14 cellular contexts compared by ENCODE assay signal in the genomic region with DNA sequence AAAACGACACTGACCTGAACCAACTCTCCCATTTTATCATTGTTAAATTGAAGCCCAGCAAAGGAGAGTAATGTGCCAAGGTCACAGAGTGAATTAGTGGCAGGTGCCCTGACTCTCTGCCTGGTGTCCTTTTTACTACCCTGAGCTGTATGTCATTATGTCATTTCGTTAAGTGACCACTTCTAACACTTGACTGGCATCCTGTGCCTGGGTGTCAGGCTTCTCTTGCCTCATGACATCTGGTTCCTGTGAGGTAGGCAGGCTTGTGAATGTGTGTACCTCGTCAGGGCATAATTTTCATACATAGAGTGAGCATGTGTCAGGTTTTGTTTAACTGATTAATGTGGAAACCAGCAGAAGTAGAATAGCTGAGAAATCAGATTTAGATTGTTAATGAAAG. TPM values are rescaled to one million over a fixed set of nuclear protein-coding genes. Genes with fewer than 3 reads are reported as not detected.
DNase-seq lines count a peak whose midpoint lies in the region; ATAC-seq, FAIRE-seq and TF ChIP-seq lines count a peak whose summit lies in the region.
"Had no signal": no experiment of that assay in that cellular context is flagged by ENCODE, and none has a peak within 500 bp of the region (broad histone marks: within the 10 kb centered on the region; RNA-seq: fewer than 3 reads in every experiment).

No MANE protein-coding gene starts in this region.

- ATAC-seq in pancreas, result peak in 3 of 4 donors; percentile 42 to 53 (median 49)
- ATAC-seq: mucosa of descending colon, WTC11 had no signal

- POLR2A ChIA-PET in activated CD4-positive, alpha-beta memory T cell treated with anti-CD3 and anti-CD28 coated beads, Interleukin-2, amount 10 ng/mL, durations not matched to agents 7 days and 5 days (lab: Charles Lee), result interaction anchor here (1.0 kb wide), 1 partner anchor 49 kb away, joined by 3 read pairs; the partner anchor contains the start of gene RALY

- H3K9me3 Mint-ChIP-seq in activated T-cell treated with anti-CD3 and anti-CD28 coated beads, Interleukin-2, amount 50 U/mL, for 24 hours, result no peaks in the 10 kb centered on the region
- H3K9me3 Mint-ChIP-seq in dendritic cell treated with granulocyte-macrophage colony-stimulating factor and Interleukin-4, amounts not matched to agents 40 ng/mL and 50 ng/mL, for 4 days, result no peaks in the 10 kb centered on the region
- no peaks in the 10 kb centered on the region for H3K9me3 Mint-ChIP-seq in activated CD4-positive, alpha-beta memory T cell treated with anti-CD3 and anti-CD28 coated beads, Interleukin-2, amount 10 ng/mL, durations not matched to agents 7 days and 5 days
- H3K9me3 Mint-ChIP-seq: WTC11 had no signal

- CTCF ChIA-PET in activated CD4-positive, alpha-beta memory T cell treated with anti-CD3 and anti-CD28 coated beads, Interleukin-2, amount 10 ng/mL, durations not matched to agents 7 days and 5 days (lab: Charles Lee), result interaction anchor here (1.6 kb wide), 1 partner anchor 17 kb away, joined by 3 read pairs; no protein-coding TSS in a partner anchor

- WGBS in pancreas, 2 donors, result 27 to 29% methylated on average over 3 of the region's 3 CpGs

- no peak for TF ChIP-seq CTCF in pancreas (IDR thresholded peaks at IDR 0.05)

- H3K4me1 Mint-ChIP-seq in activated T-cell treated with anti-CD3 and anti-CD28 coated beads, Interleukin-2, amount 50 U/mL, for 24 hours (ENCODE audit: low read depth), result peaks cover 84% of the 10 kb centered on the region
- H3K4me1 Mint-ChIP-seq in dendritic cell treated with granulocyte-macrophage colony-stimulating factor and Interleukin-4, amounts not matched to agents 40 ng/mL and 50 ng/mL, for 4 days (ENCODE audit: low read depth), result peaks cover 57% of the 10 kb centered on the region
- H3K4me1 Mint-ChIP-seq in activated CD4-positive, alpha-beta memory T cell treated with anti-CD3 and anti-CD28 coated beads, Interleukin-2, amount 10 ng/mL, durations not matched to agents 7 days and 5 days, result peaks cover 6% of the 10 kb centered on the region

- no peaks in the 10 kb centered on the region for H3K9me3 ChIP-seq in pancreas
- H3K9me3 ChIP-seq: mucosa of descending colon had no signal

- peaks cover 0 to 21% (median 15%) of the 10 kb centered on the region in 3 donors for H3K4me1 ChIP-seq in pancreas

- no peak for FAIRE-seq in pancreas (lab: Jason Lieb, UNC)
- FAIRE-seq: HTR-8/SVneo, urothelium cell line had no signal

- peak overlapping the region; percentile 70 for H3K27ac Mint-ChIP-seq in activated T-cell treated with anti-CD3 and anti-CD28 coated beads, Interleukin-2, amount 50 U/mL, for 24 hours
- peak overlapping the region; percentile 52 for H3K27ac Mint-ChIP-seq in dendritic cell treated with granulocyte-macrophage colony-stimulating factor and Interleukin-4, amounts not matched to agents 40 ng/mL and 50 ng/mL, for 4 days
- no peak overlapping the region for H3K27ac Mint-ChIP-seq in activated CD4-positive, alpha-beta memory T cell treated with anti-CD3 and anti-CD28 coated beads, Interleukin-2, amount 10 ng/mL, durations not matched to agents 7 days and 5 days
- H3K27ac Mint-ChIP-seq: WTC11 had no signal

- H3K27ac ChIP-seq in pancreas, result no peak overlapping the region

- H3K4me3 ChIP-seq in pancreas, result no peak overlapping the region
- H3K4me3 ChIP-seq: mucosa of descending colon had no signal

- intact Hi-C loops in dendritic cell treated with granulocyte-macrophage colony-stimulating factor and Interleukin-4, amounts not matched to agents 40 ng/mL and 50 ng/mL, for 4 days (cut with micrococcal nuclease), result no loop called here
- intact Hi-C loops in pancreas (cut with DNase I), result no loop called here

- no peak for DNase-seq in activated T-cell treated with anti-CD3 and anti-CD28 coated beads, Interleukin-2, amount 50 U/mL, for 24 hours
- DNase-seq in activated T-cell treated with anti-CD3 and anti-CD28 coated beads, Interleukin-2, amount 50 U/mL, for 48 hours, result no peak
- DNase-seq in NCI-H2029 (lab: John Stamatoyannopoulos, UW), result peak; percentile 90
- no peak for DNase-seq in pancreas
- no peak for DNase-seq in activated CD4-positive, alpha-beta memory T cell treated with anti-CD3 and anti-CD28 coated beads, Interleukin-2, amount 10 ng/mL, durations not matched to agents 7 days and 5 days
- DNase-seq in inferior parietal cortex (ENCODE audit: extremely low spot score), result no peak
- no peak for DNase-seq in NCI-H146 (lab: John Stamatoyannopoulos, UW)
- DNase-seq: DND-41; mucosa of descending colon; stimulated activated CD4-positive, alpha-beta T cell treated with anti-CD3 and anti-CD28 coated beads, Interleukin-1b, Interleukin-23, amount 100 ng/mL, for 48 hours had no signal

- H3K27me3 Mint-ChIP-seq in activated T-cell treated with anti-CD3 and anti-CD28 coated beads, Interleukin-2, amount 50 U/mL, for 24 hours, result no peaks in the 10 kb centered on the region
- H3K27me3 Mint-ChIP-seq in dendritic cell treated with granulocyte-macrophage colony-stimulating factor and Interleukin-4, amounts not matched to agents 40 ng/mL and 50 ng/mL, for 4 days, result no peaks in the 10 kb centered on the region
- H3K27me3 Mint-ChIP-seq in activated CD4-positive, alpha-beta memory T cell treated with anti-CD3 and anti-CD28 coated beads, Interleukin-2, amount 10 ng/mL, durations not matched to agents 7 days and 5 days, result no peaks in the 10 kb centered on the region

- no peak overlapping the region for H3K4me3 Mint-ChIP-seq in activated T-cell treated with anti-CD3 and anti-CD28 coated beads, Interleukin-2, amount 50 U/mL, for 24 hours
- H3K4me3 Mint-ChIP-seq in dendritic cell treated with granulocyte-macrophage colony-stimulating factor and Interleukin-4, amounts not matched to agents 40 ng/mL and 50 ng/mL, for 4 days, result no peak overlapping the region
- H3K4me3 Mint-ChIP-seq in activated CD4-positive, alpha-beta memory T cell treated with anti-CD3 and anti-CD28 coated beads, Interleukin-2, amount 10 ng/mL, durations not matched to agents 7 days and 5 days, result no peak overlapping the region
- H3K4me3 Mint-ChIP-seq: WTC11 had no signal

- H3K36me3 Mint-ChIP-seq in activated T-cell treated with anti-CD3 and anti-CD28 coated beads, Interleukin-2, amount 50 U/mL, for 24 hours (ENCODE audit: low read depth), result peaks cover 54% of the 10 kb centered on the region
- peaks cover 62% of the 10 kb centered on the region for H3K36me3 Mint-ChIP-seq in dendritic cell treated with granulocyte-macrophage colony-stimulating factor and Interleukin-4, amounts not matched to agents 40 ng/mL and 50 ng/mL, for 4 days (ENCODE audit: low read depth)
- H3K36me3 Mint-ChIP-seq in activated CD4-positive, alpha-beta memory T cell treated with anti-CD3 and anti-CD28 coated beads, Interleukin-2, amount 10 ng/mL, durations not matched to agents 7 days and 5 days (ENCODE audit: low read depth), result peaks cover 11% of the 10 kb centered on the region
- H3K36me3 Mint-ChIP-seq: WTC11 had no signal

- H3K36me3 ChIP-seq in pancreas, result no peaks in the 10 kb centered on the region

- no peaks in the 10 kb centered on the region for H3K27me3 ChIP-seq in pancreas

RNA-seq across cellular contexts. Expression of gene RALY, which starts 48.6 kb away (rescaled TPM):
- 10 to 100 TPM; 30.0 to 58.5 (median 40.5) TPM for total RNA-seq in pancreas
- polyA plus RNA-seq in pancreas, result 10 to 100 TPM; 57.9 to 60.4 TPM
- total RNA-seq in activated CD4-positive, alpha-beta memory T cell treated with anti-CD3 and anti-CD28 coated beads, Interleukin-2, amount 10 ng/mL, durations not matched to agents 7 days and 5 days, result 100 to 1,000 TPM; 204 to 209 TPM
